11 cellular contexts compared by ENCODE assay signal in the genomic region with DNA sequence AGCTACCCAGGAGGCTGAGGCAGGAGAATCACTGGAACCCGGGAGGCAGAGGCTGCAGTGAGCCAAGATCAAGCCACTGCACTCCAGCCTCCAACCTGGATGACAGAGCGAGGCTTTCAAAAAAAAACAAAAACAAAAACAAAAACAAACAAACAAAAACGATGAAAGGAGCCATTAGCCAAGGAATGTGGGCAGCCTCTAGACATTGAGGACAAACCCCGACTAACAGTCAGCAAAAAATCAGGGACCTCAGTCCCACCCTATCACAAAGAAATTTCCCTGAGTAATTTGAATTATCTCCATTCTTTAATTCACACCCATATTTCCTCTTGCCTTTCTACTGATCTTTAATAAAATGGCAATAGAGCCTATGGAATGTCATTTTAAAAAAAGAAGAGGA.
DNase-seq lines count a peak whose midpoint lies in the region; ATAC-seq, FAIRE-seq and TF ChIP-seq lines count a peak whose summit lies in the region.
"Had no signal": no experiment of that assay in that cellular context is flagged by ENCODE, and none has a peak within 500 bp of the region (broad histone marks: within the 10 kb centered on the region; RNA-seq: fewer than 3 reads in every experiment).

No MANE protein-coding gene starts in this region.

- TF ChIP-seq POLR2A in sigmoid colon (IDR thresholded peaks at IDR 0.05), result no peak

- H3K4me1 ChIP-seq in Panc1 (ENCODE audit: control insufficient read depth, insufficient read depth, low read length) (peaks cover 5% of the 10 kb centered on the region; the same call in 1 of the 2 replicates), sigmoid colon (peaks cover 0 to 14% (median 6%) of the 10 kb centered on the region in 4 donors)
- H3K4me1 ChIP-seq: spleen had no signal

- no peak overlapping the region for H3K4me3 ChIP-seq in Panc1 (ENCODE audit: low read depth in 2 of 2, low read length in 2 of 2)
- no peak overlapping the region for H3K4me3 ChIP-seq in sigmoid colon
- H3K4me3 ChIP-seq: spleen had no signal

- TF ChIP-seq EP300 in sigmoid colon (IDR thresholded peaks at IDR 0.05), result no peak

- H3K4me3 Mint-ChIP-seq in chondrocyte (ENCODE audit: unreplicated experiment), result peak overlapping the region; percentile 31

- peaks cover 33% of the 10 kb centered on the region for H3K4me1 Mint-ChIP-seq in chondrocyte (ENCODE audit: low read depth)

- no peak for DNase-seq in GM19239 (ENCODE audit: insufficient read length, low spot score)
- DNase-seq in Panc1 (ENCODE audit: low read depth, low spot score), result no peak
- no peak for DNase-seq in chondrocyte (ENCODE audit: low spot score)
- DNase-seq in sigmoid colon, result no peak
- no peak for DNase-seq in Right ventricle myocardium inferior (ENCODE audit: missing footprints)
- DNase-seq in NCI-H524 (lab: John Stamatoyannopoulos, UW), result no peak
- no peak for DNase-seq in SW480 (ENCODE audit: low spot score)
- DNase-seq: NCI-H1417 treated with DMSO at 0.1 percent for 48 hours, NCI-H526 treated with DMSO at 0.1 percent for 48 hours, spleen had no signal

- TF ChIP-seq CTCF in Panc1 (IDR thresholded peaks at IDR 0.05) (no peak), chondrocyte (IDR thresholded peaks at IDR 0.05) (no peak), sigmoid colon (IDR thresholded peaks at IDR 0.05) (no peak)

- no peaks in the 10 kb centered on the region for H3K36me3 ChIP-seq in Panc1 (ENCODE audit: control insufficient read depth, insufficient read depth, low read length)
- peaks cover 0 to 11% (median 3%) of the 10 kb centered on the region in 4 donors for H3K36me3 ChIP-seq in sigmoid colon

- H3K9me3 ChIP-seq in Panc1 (ENCODE audit: control insufficient read depth, insufficient read depth, low read depth, low read length) (no peaks in the 10 kb centered on the region), sigmoid colon (no peaks in the 10 kb centered on the region)

- no TSS peak for BruUV-seq in Panc1 (replicated peaks; lab: Mats Ljungman, UMichigan)

- peaks cover 5% of the 10 kb centered on the region for H3K9me3 Mint-ChIP-seq in chondrocyte (ENCODE audit: low read depth)

- POLR2A ChIA-PET in Panc1 (lab: Charles Lee), result no interaction called here

- in situ Hi-C loops in Panc1 (cut with HindIII; ENCODE audit: low pct_unique_long_range_greater_than_20kb, low sequenced_read_pairs), result no loop called here

- intact Hi-C loops in Panc1 (cut with micrococcal nuclease; ENCODE audit: unreplicated experiment), result no loop called here
- intact Hi-C loops in sigmoid colon (cut with DNase I), result no loop called here
- intact Hi-C loops in Right ventricle myocardium inferior (cut with DNase I), result no loop called here

- CTCF ChIA-PET in Panc1 (lab: Charles Lee), result no interaction called here

- H3K27ac ChIP-seq in Panc1 (ENCODE audit: low read length), result no peak overlapping the region
- peak overlapping the region in 3 of 4 donors; percentile 21 to 61 (median 38) for H3K27ac ChIP-seq in sigmoid colon
- H3K27ac ChIP-seq: spleen had no signal

- ATAC-seq in Panc1 (peak; percentile 48; the same call in 1 of the 2 replicates), Right ventricle myocardium inferior (no peak), GM21528 (IDR thresholded peaks at IDR 0.05; ENCODE audit: low FRiP score, unreplicated experiment) (no peak)

- H3K27me3 ChIP-seq in Panc1 (ENCODE audit: control insufficient read depth, insufficient read depth, low read length) (no peaks in the 10 kb centered on the region), sigmoid colon (no peaks in the 10 kb centered on the region)
- H3K27me3 ChIP-seq: spleen had no signal

- peak; percentile 26 for FAIRE-seq in GM19239 (lab: Jason Lieb, UNC)

- peak overlapping the region; percentile 98 for H3K27ac Mint-ChIP-seq in chondrocyte (ENCODE audit: unreplicated experiment)

- peaks cover 13% of the 10 kb centered on the region for H3K36me3 Mint-ChIP-seq in chondrocyte (ENCODE audit: low read depth)

- no peaks in the 10 kb centered on the region for H3K27me3 Mint-ChIP-seq in chondrocyte (ENCODE audit: low read depth)

- WGBS in sigmoid colon, 2 donors, result 87% methylated on average over 4 of the region's 4 CpGs
